ENCODE assay signal across 8 cellular contexts in the genomic region with DNA sequence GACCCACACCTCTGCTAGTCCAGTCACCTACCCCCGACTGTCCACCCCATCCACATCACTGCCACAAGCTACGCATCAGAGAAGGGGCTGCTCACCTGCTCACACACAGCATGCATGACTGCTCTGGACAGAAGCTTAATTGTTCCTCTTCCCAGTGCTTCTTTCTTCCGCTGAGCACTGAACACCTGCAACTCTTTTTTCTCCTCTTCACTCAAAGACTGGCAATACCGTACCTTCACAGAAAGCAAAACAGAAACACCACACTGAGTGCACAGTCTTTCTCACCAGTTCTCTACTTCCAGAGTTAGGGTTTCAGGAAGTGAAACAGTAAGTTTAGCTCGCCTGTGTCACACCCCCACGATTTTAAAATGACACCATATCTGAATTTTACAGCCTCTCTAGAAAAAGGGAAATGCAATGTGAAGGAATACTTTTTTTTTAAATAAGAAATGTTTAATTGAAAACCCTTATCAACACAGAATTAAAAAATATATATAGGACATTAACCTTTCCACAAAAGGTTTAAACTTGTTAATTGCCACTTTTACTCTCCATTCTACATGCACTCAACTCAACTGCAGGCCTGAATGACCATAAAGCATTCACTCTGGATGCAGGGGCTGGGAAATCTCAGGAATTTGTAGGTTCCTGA.
A peak's percentile ranks its signal among the peaks of the same experiment; 100 is the strongest.
DNase-seq lines count a peak whose midpoint lies in the region; ATAC-seq lines count a peak whose summit lies in the region.

No MANE protein-coding gene starts in this region.

- peak overlapping the region; percentile 77 for H3K27ac Mint-ChIP-seq in dendritic cell treated with granulocyte-macrophage colony-stimulating factor and Interleukin-4, amounts not matched to agents 40 ng/mL and 50 ng/mL, for 4 days

- no peak overlapping the region for H3K4me3 ChIP-seq in Jurkat, Clone E6-1 (ENCODE audit: low read length)

- intact Hi-C loops in dendritic cell treated with granulocyte-macrophage colony-stimulating factor and Interleukin-4, amounts not matched to agents 40 ng/mL and 50 ng/mL, for 4 days (cut with micrococcal nuclease), result no loop called here

- DNase-seq in NCI-H187 treated with DMSO at 0.1 percent for 48 hours (lab: John Stamatoyannopoulos, UW), result peak; percentile 7
- no peak for DNase-seq in NCI-H187 (lab: John Stamatoyannopoulos, UW)
- DNase-seq in Jurkat, Clone E6-1 (ENCODE audit: low read depth, low spot score), result peak; percentile 4
- DNase-seq in DMS 273 treated with DMSO at 0.1 percent for 48 hours (lab: John Stamatoyannopoulos, UW), result no peak
- no peak for DNase-seq in NCI-H1436 (lab: John Stamatoyannopoulos, UW)
- DNase-seq in ureter (ENCODE audit: low spot score), result no peak

- no peaks in the 10 kb centered on the region for H3K9me3 Mint-ChIP-seq in dendritic cell treated with granulocyte-macrophage colony-stimulating factor and Interleukin-4, amounts not matched to agents 40 ng/mL and 50 ng/mL, for 4 days

- H3K4me1 Mint-ChIP-seq in dendritic cell treated with granulocyte-macrophage colony-stimulating factor and Interleukin-4, amounts not matched to agents 40 ng/mL and 50 ng/mL, for 4 days (ENCODE audit: low read depth), result peaks cover 20% of the 10 kb centered on the region

- peak overlapping the region; percentile 75 for H3K4me3 Mint-ChIP-seq in dendritic cell treated with granulocyte-macrophage colony-stimulating factor and Interleukin-4, amounts not matched to agents 40 ng/mL and 50 ng/mL, for 4 days

- no peaks in the 10 kb centered on the region for H3K36me3 Mint-ChIP-seq in dendritic cell treated with granulocyte-macrophage colony-stimulating factor and Interleukin-4, amounts not matched to agents 40 ng/mL and 50 ng/mL, for 4 days (ENCODE audit: low read depth)

- H3K27me3 Mint-ChIP-seq in dendritic cell treated with granulocyte-macrophage colony-stimulating factor and Interleukin-4, amounts not matched to agents 40 ng/mL and 50 ng/mL, for 4 days, result no peaks in the 10 kb centered on the region

- peak; percentile 95 for ATAC-seq in GM21529 (IDR thresholded peaks at IDR 0.05; ENCODE audit: unreplicated experiment)

Comparison
In these comparisons a context has a peak if more than half of its experiments do, and no peak if none do; other contexts are left out.
1. DNase-seq: peak in NCI-H187 treated with DMSO at 0.1 percent for 48 hours (single experiment) and Jurkat, Clone E6-1 (single experiment); none in NCI-H187 (0 of 2), DMS 273 treated with DMSO at 0.1 percent for 48 hours (single experiment), NCI-H1436 (single experiment) and ureter (single experiment).